ENCODE assay signal across 9 cellular contexts in genomic region chr21:45104560-45104959, GRCh38. TPM values are rescaled to one million over a fixed set of nuclear protein-coding genes. Genes with fewer than 3 reads are reported as not detected.
DNase-seq lines count a peak whose midpoint lies in the region; ATAC-seq, FAIRE-seq and TF ChIP-seq lines count a peak whose summit lies in the region.
"Had no signal": no experiment of that assay in that cellular context is flagged by ENCODE, and none has a peak within 500 bp of the region (broad histone marks: within the 10 kb centered on the region; RNA-seq: fewer than 3 reads in every experiment).

No MANE protein-coding gene starts in this region.

- TF ChIP-seq POLR2A in endothelial cell of umbilical vein (IDR thresholded peaks at IDR 0.05; ENCODE audit: low read depth, low read length) = no peak

- peak; percentile 76 for ATAC-seq in stimulated activated memory B cell treated with anti-CD40 and anti-IgM and Interleukin-4, amounts not matched to agents 10 μg/mL and 1 μg/mL and 100 μg/mL, for 72 hours
- ATAC-seq in GM23338 (no peak), HG02610 (IDR thresholded peaks at IDR 0.05; ENCODE audit: unreplicated experiment) (no peak)

- H3K27ac ChIP-seq in endothelial cell of umbilical vein (ENCODE audit: insufficient read depth, low read depth, low read length) (no peak overlapping the region), hepatocyte (no peak overlapping the region), GM23338 (ENCODE audit: low read depth) (no peak overlapping the region)
- H3K27ac ChIP-seq: parathyroid adenoma had no signal

- peaks cover 74% of the 10 kb centered on the region for H3K4me1 Mint-ChIP-seq in stimulated activated memory B cell treated with anti-CD40 and anti-IgM and Interleukin-4, amounts not matched to agents 10 μg/mL and 1 μg/mL and 100 μg/mL, for 72 hours
- peaks cover 2% of the 10 kb centered on the region; the same call in 1 of the 3 replicates for H3K4me1 Mint-ChIP-seq in GM23338

- H3K36me3 Mint-ChIP-seq in stimulated activated memory B cell treated with anti-CD40 and anti-IgM and Interleukin-4, amounts not matched to agents 10 μg/mL and 1 μg/mL and 100 μg/mL, for 72 hours = no peaks in the 10 kb centered on the region
- H3K36me3 Mint-ChIP-seq in GM23338 (ENCODE audit: low read depth) = no peaks in the 10 kb centered on the region

- POLR2A ChIA-PET in endothelial cell of umbilical vein (lab: Charles Lee) = no interaction called here

- CTCF ChIA-PET in endothelial cell of umbilical vein (lab: Charles Lee) = interaction anchor here (0.8 to 14.1 kb wide), 3 partner anchors 24 to 142 kb away, joined by 3 to 269 read pairs (median 57); no protein-coding TSS in a partner anchor

- H4K20me1 ChIP-seq in endothelial cell of umbilical vein (replicated peaks; ENCODE audit: control insufficient read depth, extremely low read depth, insufficient read depth, low read length) (no peaks in the 10 kb centered on the region), hepatocyte (ENCODE audit: insufficient read depth, poor library complexity, severe bottlenecking) (peaks cover 3% of the 10 kb centered on the region), GM23338 (replicated peaks; ENCODE audit: insufficient read depth) (no peaks in the 10 kb centered on the region; the same call in 1 of the 2 replicates)

- H3K27me3 ChIP-seq in endothelial cell of umbilical vein (ENCODE audit: control insufficient read depth in 2 of 2, insufficient read depth in 2 of 2, low read length in 2 of 2) = no peaks in the 10 kb centered on the region
- H3K27me3 ChIP-seq in hepatocyte = no peaks in the 10 kb centered on the region
- no peaks in the 10 kb centered on the region for H3K27me3 ChIP-seq in GM23338 (ENCODE audit: insufficient read depth)

- H3K4me2 ChIP-seq in endothelial cell of umbilical vein (ENCODE audit: insufficient read depth, low read length) (no peak overlapping the region), hepatocyte (no peak overlapping the region), GM23338 (no peak overlapping the region)

- peak overlapping the region; percentile 35 for H3K4me3 Mint-ChIP-seq in stimulated activated memory B cell treated with anti-CD40 and anti-IgM and Interleukin-4, amounts not matched to agents 10 μg/mL and 1 μg/mL and 100 μg/mL, for 72 hours
- no peak overlapping the region for H3K4me3 Mint-ChIP-seq in GM23338

- dilution Hi-C loops in endothelial cell of umbilical vein (cut with MboI; ENCODE audit: extremely low pct_ligation_motif_present, low sequenced_read_pairs) = no loop called here

- no peaks in the 10 kb centered on the region for H3K9me3 Mint-ChIP-seq in stimulated activated memory B cell treated with anti-CD40 and anti-IgM and Interleukin-4, amounts not matched to agents 10 μg/mL and 1 μg/mL and 100 μg/mL, for 72 hours
- no peaks in the 10 kb centered on the region for H3K9me3 Mint-ChIP-seq in GM23338

- DNase-seq in activated CD4-positive, alpha-beta T cell treated with anti-CD3 and anti-CD28 coated beads, Interleukin-2, amount 50 U/mL, for 1 hour = peak; percentile 13
- no peak for DNase-seq in activated CD4-positive, alpha-beta T cell treated with anti-CD3 and anti-CD28 coated beads for 1 hour
- DNase-seq in RCC 7860 (ENCODE audit: low spot score) (peak; percentile 8), endothelial cell of umbilical vein (ENCODE audit: low read depth, low spot score) (peak; percentile 46), hepatocyte (ENCODE audit: low spot score) (no peak), GM23338 (ENCODE audit: low spot score) (no peak)

- peak overlapping the region; percentile 78 for H3K27ac Mint-ChIP-seq in stimulated activated memory B cell treated with anti-CD40 and anti-IgM and Interleukin-4, amounts not matched to agents 10 μg/mL and 1 μg/mL and 100 μg/mL, for 72 hours
- no peak overlapping the region for H3K27ac Mint-ChIP-seq in GM23338

- intact Hi-C loops in endothelial cell of umbilical vein (cut with micrococcal nuclease) = no loop called here

- H3K9ac ChIP-seq in endothelial cell of umbilical vein (replicated peaks; ENCODE audit: extremely low read depth, insufficient read depth, low read length) = no peak overlapping the region
- H3K9ac ChIP-seq: parathyroid adenoma had no signal

- H3K9me2 ChIP-seq in hepatocyte (replicated peaks; ENCODE audit: insufficient read depth) (no peaks in the 10 kb centered on the region), GM23338 (ENCODE audit: insufficient read depth) (no peaks in the 10 kb centered on the region)

- no peak for TF ChIP-seq CTCF in endothelial cell of umbilical vein (IDR thresholded peaks at IDR 0.05; ENCODE audit: extremely low read depth in 1 of 2, insufficient read depth in 1 of 2, low read depth in 1 of 2, low read length in 2 of 2)
- TF ChIP-seq CTCF in hepatocyte (IDR thresholded peaks at IDR 0.05; ENCODE audit: poor library complexity) = no peak
- TF ChIP-seq CTCF in GM23338 (conservative IDR thresholded peaks at IDR 0.05; ENCODE audit: low read depth in 2 of 2) = no peak

- no peaks in the 10 kb centered on the region for H3K9me3 ChIP-seq in endothelial cell of umbilical vein (replicated peaks; ENCODE audit: control insufficient read depth, insufficient read depth, low read length)
- H3K9me3 ChIP-seq in hepatocyte (ENCODE audit: low read depth) = no peaks in the 10 kb centered on the region

- BruUV-seq in endothelial cell of umbilical vein (replicated peaks; lab: Mats Ljungman, UMichigan) = no TSS peak

- no peaks in the 10 kb centered on the region for H3F3A ChIP-seq in GM23338 (replicated peaks; ENCODE audit: low read depth)

- 82% methylated on average over 3 of the region's 3 CpGs for WGBS in hepatocyte (ENCODE audit: low lambda C conversion rate, missing lambda C conversion rate)

- H3K9me1 ChIP-seq in endothelial cell of umbilical vein (replicated peaks; ENCODE audit: control insufficient read depth, extremely low read depth, insufficient read depth, low read length) = no peaks in the 10 kb centered on the region

- H3K36me3 ChIP-seq in endothelial cell of umbilical vein (ENCODE audit: control insufficient read depth in 2 of 2, extremely low read depth in 1 of 2, insufficient read depth in 2 of 2, low read length in 2 of 2) (no peaks in the 10 kb centered on the region), hepatocyte (replicated peaks; ENCODE audit: insufficient read depth, low read depth) (no peaks in the 10 kb centered on the region), GM23338 (ENCODE audit: insufficient read depth) (no peaks in the 10 kb centered on the region)

- H2AFZ ChIP-seq in endothelial cell of umbilical vein (ENCODE audit: low read depth, low read length) (no peak overlapping the region), hepatocyte (no peak overlapping the region), GM23338 (no peak overlapping the region)
- H2AFZ ChIP-seq: parathyroid adenoma had no signal

- H3K4me3 ChIP-seq in endothelial cell of umbilical vein (replicated peaks in 1 of 3; ENCODE audit: insufficient read depth in 1 of 3, low read depth in 1 of 3, low read length in 3 of 3) = no peak overlapping the region
- H3K4me3 ChIP-seq in hepatocyte = no peak overlapping the region
- H3K4me3 ChIP-seq in GM23338 = no peak overlapping the region

- FAIRE-seq in RCC 7860 (lab: Jason Lieb, UNC) = no peak
- peak; percentile 64 for FAIRE-seq in endothelial cell of umbilical vein (lab: Jason Lieb, UNC)

- no peaks in the 10 kb centered on the region for H3K27me3 Mint-ChIP-seq in stimulated activated memory B cell treated with anti-CD40 and anti-IgM and Interleukin-4, amounts not matched to agents 10 μg/mL and 1 μg/mL and 100 μg/mL, for 72 hours
- H3K27me3 Mint-ChIP-seq in GM23338 (ENCODE audit: insufficient read depth, low read depth, poor library complexity) = peaks cover 2% of the 10 kb centered on the region

- H3K4me1 ChIP-seq in endothelial cell of umbilical vein (ENCODE audit: control insufficient read depth, extremely low read depth, insufficient read depth, low read length) = peaks cover 49% of the 10 kb centered on the region
- H3K4me1 ChIP-seq in hepatocyte (ENCODE audit: insufficient read depth) = peaks cover 6% of the 10 kb centered on the region
- H3K4me1 ChIP-seq in GM23338 (ENCODE audit: insufficient read depth) = no peaks in the 10 kb centered on the region
- H3K4me1 ChIP-seq: parathyroid adenoma had no signal

- H3K79me2 ChIP-seq in endothelial cell of umbilical vein (ENCODE audit: control insufficient read depth, insufficient read depth, low read length) (peaks cover 44% of the 10 kb centered on the region), hepatocyte (peaks cover 67% of the 10 kb centered on the region), GM23338 (replicated peaks; ENCODE audit: insufficient read depth) (peaks cover 8% of the 10 kb centered on the region)
- H3K79me2 ChIP-seq: parathyroid adenoma had no signal

TF ChIP-seq in endothelial cell of umbilical vein, 7 proteins besides CTCF, POLR2A, EP300 and RAD21 (continues in another document):
- TF ChIP-seq FOS (IDR thresholded peaks at IDR 0.05; ENCODE audit: borderline replicate concordance, insufficient read depth, low read length) = no peak
- no peak for TF ChIP-seq GATA2 (IDR thresholded peaks at IDR 0.05; ENCODE audit: insufficient read depth, insufficient read length, low read depth, low read length)
- TF ChIP-seq JUN (IDR thresholded peaks at IDR 0.05; ENCODE audit: borderline replicate concordance, insufficient read depth, insufficient read length, low read depth) = no peak
- no peak for TF ChIP-seq POLR2AphosphoS5 (IDR thresholded peaks at IDR 0.05; ENCODE audit: insufficient read depth, low read depth, low read length)

RNA-seq across cellular contexts. Expression of gene ADARB1, which starts 30.2 kb away (rescaled TPM):
- 54.3 and 55.5 TPM in 2 replicates for total RNA-seq in endothelial cell of umbilical vein
- polyA plus RNA-seq in endothelial cell of umbilical vein = 17.8 and 32.5 TPM in 2 replicates
- polyA plus RNA-seq in endothelial cell of umbilical vein (2011; cell fraction: cytosol; rRNA removed) = 17.4 and 18.8 TPM in 2 replicates
- polyA plus RNA-seq in endothelial cell of umbilical vein (2011; cell fraction: nucleus; rRNA removed) = 88.3 and 92.8 TPM in 2 replicates
- 29.3 and 33.4 TPM in 2 replicates for polyA plus RNA-seq in endothelial cell of umbilical vein (2012)
- polyA minus RNA-seq in endothelial cell of umbilical vein = 41.5 and 43.3 TPM in 2 replicates
- polyA minus RNA-seq in endothelial cell of umbilical vein (2011; cell fraction: cytosol; rRNA and poly(A)+ RNA removed) = 54.5 TPM
- polyA minus RNA-seq in endothelial cell of umbilical vein (2011; cell fraction: nucleus; rRNA and poly(A)+ RNA removed) = 48.7 and 51.7 TPM in 2 replicates
- total RNA-seq in hepatocyte = 9.9 and 16.0 TPM in 2 replicates
- 17.3 and 19.4 TPM in 2 replicates for polyA plus RNA-seq in hepatocyte
- total RNA-seq in GM23338 (2014; rRNA removed; shearing (Covaris generic)) = 6.3 and 14.8 TPM in 2 replicates
- polyA plus RNA-seq in GM23338 (2016; fragmentation: Nextera tagmentation; extraction: Ambion mirVana) = 4.8 and 7.4 TPM in 2 replicates

Comparison
In these comparisons a context has a peak if more than half of its experiments do, and no peak if none do; other contexts are left out.
1. DNase-seq: peak in activated CD4-positive, alpha-beta T cell treated with anti-CD3 and anti-CD28 coated beads, Interleukin-2, amount 50 U/mL, for 1 hour (single experiment), RCC 7860 (single experiment) and endothelial cell of umbilical vein (single experiment); none in activated CD4-positive, alpha-beta T cell treated with anti-CD3 and anti-CD28 coated beads for 1 hour (single experiment), hepatocyte (single experiment) and GM23338 (single experiment).